Comparison of ENCODE assay signal across 9 cellular contexts in the genomic region with DNA sequence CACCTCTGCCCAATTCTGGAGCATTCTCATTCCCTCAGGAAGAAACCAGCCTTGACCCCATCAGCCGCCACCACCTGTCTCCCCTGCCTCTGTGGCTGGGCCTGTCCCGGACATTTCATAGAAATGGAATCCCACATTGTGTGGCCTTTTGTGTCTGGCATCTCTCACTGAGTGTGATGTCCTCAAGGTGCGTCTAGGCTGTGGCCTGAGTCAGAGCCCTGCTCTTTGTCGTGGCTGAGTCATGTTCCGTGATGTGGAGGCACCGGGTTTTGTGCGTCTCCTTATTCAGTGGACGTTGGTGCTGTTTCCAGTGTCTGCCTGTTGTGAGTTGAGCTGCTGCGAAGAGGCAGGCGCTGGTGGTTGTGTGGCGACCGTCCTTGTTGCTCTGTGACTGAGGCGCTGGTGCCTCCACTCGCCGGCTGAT. TPM values are rescaled to one million over a fixed set of nuclear protein-coding genes. Genes with fewer than 3 reads are reported as not detected.
DNase-seq lines count a peak whose midpoint lies in the region; ATAC-seq and TF ChIP-seq lines count a peak whose summit lies in the region.
"Had no signal": no experiment of that assay in that cellular context is flagged by ENCODE, and none has a peak within 500 bp of the region (broad histone marks: within the 10 kb centered on the region; RNA-seq: fewer than 3 reads in every experiment).

No MANE protein-coding gene starts in this region.

- no peaks in the 10 kb centered on the region for H3K9me3 Mint-ChIP-seq in activated T-cell treated with anti-CD3 and anti-CD28 coated beads, Interleukin-2, amount 50 U/mL, for 24 hours
- H3K9me3 Mint-ChIP-seq in activated CD4-positive, alpha-beta memory T cell treated with anti-CD3 and anti-CD28 coated beads, Interleukin-2, amount 10 ng/mL, durations not matched to agents 7 days and 5 days: no peaks in the 10 kb centered on the region

- CTCF ChIA-PET in activated CD4-positive, alpha-beta memory T cell treated with anti-CD3 and anti-CD28 coated beads, Interleukin-2, amount 10 ng/mL, durations not matched to agents 7 days and 5 days (lab: Charles Lee): interaction anchor here (0.7 kb wide), 1 partner anchor 15 kb away, joined by 3 read pairs; no protein-coding TSS in a partner anchor

- H3K27ac Mint-ChIP-seq in activated T-cell treated with anti-CD3 and anti-CD28 coated beads, Interleukin-2, amount 50 U/mL, for 24 hours: peak overlapping the region; percentile 80
- peak overlapping the region; percentile 27 for H3K27ac Mint-ChIP-seq in activated CD4-positive, alpha-beta memory T cell treated with anti-CD3 and anti-CD28 coated beads, Interleukin-2, amount 10 ng/mL, durations not matched to agents 7 days and 5 days

- peak overlapping the region; percentile 50 for H3K4me3 Mint-ChIP-seq in activated T-cell treated with anti-CD3 and anti-CD28 coated beads, Interleukin-2, amount 50 U/mL, for 24 hours
- H3K4me3 Mint-ChIP-seq in activated CD4-positive, alpha-beta memory T cell treated with anti-CD3 and anti-CD28 coated beads, Interleukin-2, amount 10 ng/mL, durations not matched to agents 7 days and 5 days: peak overlapping the region; percentile 25

- peak; percentile 48 for ATAC-seq in stimulated activated naive CD8-positive, alpha-beta T cell treated with anti-CD3 and anti-CD28 coated beads, Interleukin-15, Interleukin-2, amounts not matched to agents 100 U/mL and 50 U/mL, for 24 hours
- ATAC-seq in HG02973 (IDR thresholded peaks at IDR 0.05; ENCODE audit: unreplicated experiment): no peak

- POLR2A ChIA-PET in activated CD4-positive, alpha-beta memory T cell treated with anti-CD3 and anti-CD28 coated beads, Interleukin-2, amount 10 ng/mL, durations not matched to agents 7 days and 5 days (lab: Charles Lee): interaction anchor here (1.0 kb wide), 1 partner anchor 9 kb away, joined by 4 read pairs; a partner anchor contains a TSS

- no peak for TF ChIP-seq CTCF in foreskin fibroblast (IDR thresholded peaks at IDR 0.05; ENCODE audit: low read depth, low read length)

- no peaks in the 10 kb centered on the region for H3K27me3 Mint-ChIP-seq in activated T-cell treated with anti-CD3 and anti-CD28 coated beads, Interleukin-2, amount 50 U/mL, for 24 hours
- no peaks in the 10 kb centered on the region for H3K27me3 Mint-ChIP-seq in activated CD4-positive, alpha-beta memory T cell treated with anti-CD3 and anti-CD28 coated beads, Interleukin-2, amount 10 ng/mL, durations not matched to agents 7 days and 5 days

- H3K4me3 ChIP-seq in foreskin fibroblast (ENCODE audit: low read depth in 1 of 2, low read length in 2 of 2): no peak overlapping the region

- H3K4me1 Mint-ChIP-seq in activated T-cell treated with anti-CD3 and anti-CD28 coated beads, Interleukin-2, amount 50 U/mL, for 24 hours (ENCODE audit: low read depth): peaks cover 65% of the 10 kb centered on the region
- peaks cover 40% of the 10 kb centered on the region for H3K4me1 Mint-ChIP-seq in activated CD4-positive, alpha-beta memory T cell treated with anti-CD3 and anti-CD28 coated beads, Interleukin-2, amount 10 ng/mL, durations not matched to agents 7 days and 5 days

- H3K36me3 Mint-ChIP-seq in activated T-cell treated with anti-CD3 and anti-CD28 coated beads, Interleukin-2, amount 50 U/mL, for 24 hours (ENCODE audit: low read depth): peaks cover 49% of the 10 kb centered on the region
- H3K36me3 Mint-ChIP-seq in activated CD4-positive, alpha-beta memory T cell treated with anti-CD3 and anti-CD28 coated beads, Interleukin-2, amount 10 ng/mL, durations not matched to agents 7 days and 5 days (ENCODE audit: low read depth): peaks cover 33% of the 10 kb centered on the region

- peak; percentile 42 for DNase-seq in activated T-cell treated with anti-CD3 and anti-CD28 coated beads, Interleukin-2, amount 50 U/mL, for 24 hours
- no peak for DNase-seq in activated T-cell treated with anti-CD3 and anti-CD28 coated beads, Interleukin-2, amount 50 U/mL, for 1 hour
- no peak for DNase-seq in activated CD4-positive, alpha-beta memory T cell treated with anti-CD3 and anti-CD28 coated beads, Interleukin-2, amount 10 ng/mL, durations not matched to agents 7 days and 5 days
- DNase-seq in foreskin fibroblast (peak; percentile 48 to 65), NCI-H128 (lab: John Stamatoyannopoulos, UW; ENCODE audit: unreplicated experiment) (no peak), NCI-H510A treated with DMSO at 0.1 percent for 48 hours (lab: John Stamatoyannopoulos, UW) (no peak)
- DNase-seq in stimulated activated naive CD8-positive, alpha-beta T cell treated with anti-CD3 and anti-CD28 coated beads, Interleukin-15, Interleukin-2, amounts not matched to agents 100 U/mL and 50 U/mL, for 24 hours: peak; percentile 68
- DNase-seq: NCI-H2029 had no signal

RNA-seq across cellular contexts. Expression of a gene that starts 3.5 kb away (rescaled TPM):
- total RNA-seq in activated CD4-positive, alpha-beta memory T cell treated with anti-CD3 and anti-CD28 coated beads, Interleukin-2, amount 10 ng/mL, durations not matched to agents 7 days and 5 days: 10 to 100 TPM; 72.2 to 75.6 TPM

RNA-seq across cellular contexts. Expression of a gene that starts 9.1 kb away (rescaled TPM):
- total RNA-seq in activated CD4-positive, alpha-beta memory T cell treated with anti-CD3 and anti-CD28 coated beads, Interleukin-2, amount 10 ng/mL, durations not matched to agents 7 days and 5 days: 10 to 100 TPM; 11.1 to 11.8 TPM

RNA-seq across cellular contexts. Expression of a gene that starts 26.3 kb away (rescaled TPM):
- not detected for total RNA-seq in activated CD4-positive, alpha-beta memory T cell treated with anti-CD3 and anti-CD28 coated beads, Interleukin-2, amount 10 ng/mL, durations not matched to agents 7 days and 5 days

RNA-seq across cellular contexts. Expression of a gene that starts 29.3 kb away (rescaled TPM):
- not detected for total RNA-seq in activated CD4-positive, alpha-beta memory T cell treated with anti-CD3 and anti-CD28 coated beads, Interleukin-2, amount 10 ng/mL, durations not matched to agents 7 days and 5 days

RNA-seq across cellular contexts. Expression of a gene that starts 29.4 kb away (rescaled TPM):
- 1 to 10 TPM; 4.3 to 6.6 TPM for total RNA-seq in activated CD4-positive, alpha-beta memory T cell treated with anti-CD3 and anti-CD28 coated beads, Interleukin-2, amount 10 ng/mL, durations not matched to agents 7 days and 5 days

Comparison
In these comparisons a context has a peak if more than half of its experiments do, and no peak if none do; other contexts are left out.
1. DNase-seq: peak in activated T-cell treated with anti-CD3 and anti-CD28 coated beads, Interleukin-2, amount 50 U/mL, for 24 hours (single experiment), foreskin fibroblast (2 of 2) and stimulated activated naive CD8-positive, alpha-beta T cell treated with anti-CD3 and anti-CD28 coated beads, Interleukin-15, Interleukin-2, amounts not matched to agents 100 U/mL and 50 U/mL, for 24 hours (single experiment); none in activated T-cell treated with anti-CD3 and anti-CD28 coated beads, Interleukin-2, amount 50 U/mL, for 1 hour (single experiment), activated CD4-positive, alpha-beta memory T cell treated with anti-CD3 and anti-CD28 coated beads, Interleukin-2, amount 10 ng/mL, durations not matched to agents 7 days and 5 days (single experiment), NCI-H128 (single experiment) and NCI-H510A treated with DMSO at 0.1 percent for 48 hours (single experiment).